Comparison of ENCODE assay signal across 8 cellular contexts in genomic region chr7:128738570-128739047, GRCh38. TPM values are rescaled to one million over a fixed set of nuclear protein-coding genes. Genes with fewer than 3 reads are reported as not detected.
DNase-seq lines count a peak whose midpoint lies in the region; TF ChIP-seq lines count a peak whose summit lies in the region.

No MANE protein-coding gene starts in this region.

- no peaks in the 10 kb centered on the region for H3K9me3 Mint-ChIP-seq in neural crest cell

- peak overlapping the region; percentile 91 for H3K4me2 ChIP-seq in DOHH2 (ENCODE audit: low read length)

- no peak for DNase-seq in H7
- DNase-seq in SJSA1 (ENCODE audit: low read depth in 1 of 2, low spot score in 2 of 2) = no peak
- no peak for DNase-seq in epithelial cell of proximal tubule (ENCODE audit: low read depth)
- no peak for DNase-seq in neural crest cell (ENCODE audit: low read depth, low spot score)
- no peak for DNase-seq in HPDE6-E6E7 (ENCODE audit: extremely low spot score)
- DNase-seq in amniotic stem cell (lab: John Stamatoyannopoulos, UW) = no peak
- DNase-seq in NCI-H345 treated with DMSO at 0.1 percent for 48 hours (lab: John Stamatoyannopoulos, UW; ENCODE audit: unreplicated experiment) = no peak

- peaks cover 34% of the 10 kb centered on the region for H3K4me1 Mint-ChIP-seq in neural crest cell

- no peaks in the 10 kb centered on the region for H3K27me3 ChIP-seq in DOHH2 (ENCODE audit: control insufficient read depth, low read length)
- peaks cover 2% of the 10 kb centered on the region; the same call in 1 of the 2 replicates for H3K27me3 ChIP-seq in H7 (ENCODE audit: control insufficient read depth, insufficient read depth, low read length)
- H3K27me3 ChIP-seq in SJSA1 (replicated peaks) = no peaks in the 10 kb centered on the region

- H3K9me2 ChIP-seq in DOHH2 (replicated peaks; ENCODE audit: control insufficient read depth, low read length) = no peaks in the 10 kb centered on the region

- H3K27ac Mint-ChIP-seq in neural crest cell (ENCODE audit: unreplicated experiment) = peak overlapping the region; percentile 91

- 0 out of 2 replicates have a peak, but pooled peaks cover 5% of the 10 kb centered on the region for H3F3A ChIP-seq in DOHH2 (ENCODE audit: control insufficient read depth, insufficient read depth)

- H3K4me3 Mint-ChIP-seq in neural crest cell = peak overlapping the region; percentile 97

- H3K36me3 ChIP-seq in DOHH2 (ENCODE audit: control insufficient read depth, low read length) = peaks cover 26% of the 10 kb centered on the region
- H3K36me3 ChIP-seq in H7 (replicated peaks; ENCODE audit: control insufficient read depth, insufficient read depth, low read length) = no peaks in the 10 kb centered on the region
- peaks cover 41% of the 10 kb centered on the region for H3K36me3 ChIP-seq in SJSA1

- H3K79me2 ChIP-seq in DOHH2 (ENCODE audit: control insufficient read depth, low read length) = peaks cover 48% of the 10 kb centered on the region

- TF ChIP-seq CTCF in DOHH2 (IDR thresholded peaks at IDR 0.05; ENCODE audit: low read depth, low read length, poor library complexity, severe bottlenecking) = no peak
- no peak for TF ChIP-seq CTCF in epithelial cell of proximal tubule (conservative IDR thresholded peaks at IDR 0.05; ENCODE audit: low read depth, low read length)
- no peak for TF ChIP-seq CTCF in neural crest cell (conservative IDR thresholded peaks at IDR 0.05)

- H3K9me3 ChIP-seq in DOHH2 (ENCODE audit: control insufficient read depth, insufficient read depth, low read length) (no peaks in the 10 kb centered on the region), SJSA1 (replicated peaks) (no peaks in the 10 kb centered on the region)

- H3K36me3 Mint-ChIP-seq in neural crest cell (ENCODE audit: low read depth) = no peaks in the 10 kb centered on the region

- peaks cover 20% of the 10 kb centered on the region for H4K20me1 ChIP-seq in DOHH2 (ENCODE audit: control insufficient read depth, insufficient read depth, low read depth, low read length)

- H3K27ac ChIP-seq in DOHH2 (ENCODE audit: low read depth, low read length) (peak overlapping the region; percentile 37), SJSA1 (peak overlapping the region; percentile 91)

- H3K4me1 ChIP-seq in DOHH2 (ENCODE audit: control insufficient read depth, low read length) (peaks cover 54% of the 10 kb centered on the region), SJSA1 (replicated peaks) (peaks cover 48% of the 10 kb centered on the region)

- H3K27me3 Mint-ChIP-seq in neural crest cell (ENCODE audit: low read depth) = peaks cover 2% of the 10 kb centered on the region

- H3K4me3 ChIP-seq in DOHH2 (ENCODE audit: low read length) (peak overlapping the region; percentile 95), H7 (ENCODE audit: insufficient read depth, low read depth, low read length) (peak overlapping the region; percentile 97), SJSA1 (peak overlapping the region; percentile 78), epithelial cell of proximal tubule (ENCODE audit: low read depth, low read length) (peak overlapping the region; percentile 95)

RNA-seq across cellular contexts. Expression of gene CALU, which starts 0.6 kb away (rescaled TPM):
- total RNA-seq in H7 (2014; rRNA removed; shearing (Covaris generic)) = 147 and 169 TPM in 2 replicates
- total RNA-seq in SJSA1 (2014; rRNA removed; shearing (Covaris generic)) = 919 and 957 TPM in 2 replicates
- 174 and 198 TPM in 2 replicates for total RNA-seq in epithelial cell of proximal tubule
- 139 and 145 TPM in 2 replicates for total RNA-seq in neural crest cell

RNA-seq across cellular contexts. Expression of gene OPN1SW, which starts 37.0 kb away (rescaled TPM):
- total RNA-seq in H7 (2014; rRNA removed; shearing (Covaris generic)) = not detected in 2 replicates
- not detected in 2 replicates for total RNA-seq in SJSA1 (2014; rRNA removed; shearing (Covaris generic))
- total RNA-seq in epithelial cell of proximal tubule (not detected in 2 replicates), neural crest cell (not detected in 2 replicates)

RNA-seq across cellular contexts. Expression of gene CCDC136, which starts 53.2 kb away (rescaled TPM):
- 9.7 and 14.7 TPM in 2 replicates for total RNA-seq in H7 (2014; rRNA removed; shearing (Covaris generic))
- 1.0 and 1.8 TPM in 2 replicates for total RNA-seq in SJSA1 (2014; rRNA removed; shearing (Covaris generic))
- total RNA-seq in epithelial cell of proximal tubule (2.0 and 4.5 TPM in 2 replicates), neural crest cell (70.6 and 72.2 TPM in 2 replicates)
